ENCODE assay signal across 27 cellular contexts in genomic region chr3:191373327-191373726, GRCh38. TPM values are rescaled to one million over a fixed set of nuclear protein-coding genes. Genes with fewer than 3 reads are reported as not detected.
DNase-seq lines count a peak whose midpoint lies in the region; ATAC-seq and TF ChIP-seq lines count a peak whose summit lies in the region.
"Had no signal": no experiment of that assay in that cellular context is flagged by ENCODE, and none has a peak within 500 bp of the region (broad histone marks: within the 10 kb centered on the region; RNA-seq: fewer than 3 reads in every experiment).

No MANE protein-coding gene starts in this region.

- no peaks in the 10 kb centered on the region for H4K20me1 ChIP-seq in IMR-90 (ENCODE audit: insufficient read depth, low read length)

- H3K9me3 ChIP-seq in IMR-90 (ENCODE audit: control insufficient read depth, insufficient read depth, low read length), result no peaks in the 10 kb centered on the region
- H3K9me3 ChIP-seq in tibial artery, result no peaks in the 10 kb centered on the region
- H3K9me3 ChIP-seq: SJCRH30 had no signal

- H2BK15ac ChIP-seq in IMR-90 (ENCODE audit: low read depth, low read length), result no peak overlapping the region

- H4K91ac ChIP-seq in IMR-90 (ENCODE audit: insufficient read depth, low read depth, low read length), result no peak overlapping the region

- H3K9me1 ChIP-seq in IMR-90 (ENCODE audit: insufficient read depth, low read length), result peaks cover 5% of the 10 kb centered on the region

- no peak overlapping the region for H3K18ac ChIP-seq in IMR-90 (ENCODE audit: low read depth, low read length)

- TF ChIP-seq CTCF in IMR-90 (conservative IDR thresholded peaks at IDR 0.05; ENCODE audit: low read depth, low read length) (no peak), choroid plexus epithelial cell (conservative IDR thresholded peaks at IDR 0.05; ENCODE audit: low read depth, low read length) (no peak), dorsolateral prefrontal cortex (IDR thresholded peaks at IDR 0.05 in 54 of 56, conservative IDR thresholded peaks at IDR 0.05 in 2 of 56; ENCODE audit: low read depth in 1 of 56, partially characterized antibody in 56 of 56) (no peak), tibial artery (IDR thresholded peaks at IDR 0.05) (no peak)

- no peak overlapping the region for H3K14ac ChIP-seq in IMR-90 (replicated peaks; ENCODE audit: low read depth, low read length)

- no peak overlapping the region for H2AFZ ChIP-seq in IMR-90 (replicated peaks; ENCODE audit: low read length, poor library complexity)

- H3K4me1 ChIP-seq in IMR-90 (ENCODE audit: control insufficient read depth, insufficient read depth, low read length) (peaks cover 9% of the 10 kb centered on the region), tibial artery (peaks cover 0 to 27% (median 15%) of the 10 kb centered on the region in 4 donors)

- H2BK20ac ChIP-seq in IMR-90 (ENCODE audit: low read depth, low read length), result no peak overlapping the region

- H2AK9ac ChIP-seq in IMR-90 (replicated peaks; ENCODE audit: low read depth, low read length, poor library complexity), result no peak overlapping the region

- no peak for TF ChIP-seq POLR2A in IMR-90 (IDR thresholded peaks at IDR 0.05; ENCODE audit: low read depth, low read length)

- H3K4me3 ChIP-seq in IMR-90 (ENCODE audit: insufficient read depth, low read depth, low read length) (no peak overlapping the region), choroid plexus epithelial cell (ENCODE audit: low read depth, low read length) (no peak overlapping the region), dorsolateral prefrontal cortex (no peak overlapping the region), tibial artery (no peak overlapping the region)
- H3K4me3 ChIP-seq: SJCRH30 had no signal

- H3K56ac ChIP-seq in IMR-90 (ENCODE audit: extremely low read depth, insufficient read depth, low read length), result no peak overlapping the region

- H2BK120ac ChIP-seq in IMR-90 (ENCODE audit: low read depth, low read length), result no peak overlapping the region

- H4K5ac ChIP-seq in IMR-90 (ENCODE audit: low read depth, low read length), result no peak overlapping the region

- intact Hi-C loops in IMR-90 (cut with micrococcal nuclease), result no loop called here
- intact Hi-C loops in dorsolateral prefrontal cortex (cut with DNase I), result no loop called here
- intact Hi-C loops in tibial artery (cut with DNase I; ENCODE audit: low total_unique reads), result no loop called here

- POLR2A ChIA-PET in IMR-90 (lab: Charles Lee; ENCODE audit: unreplicated experiment), result no interaction called here

- dilution Hi-C loops in IMR-90 (cut with HindIII; ENCODE audit: low sequenced_read_pairs, unreplicated experiment), result no loop called here

- CTCF ChIA-PET in IMR-90 (lab: Yijun Ruan, JAX), result no interaction called here

- no peak overlapping the region for H2AK5ac ChIP-seq in IMR-90 (ENCODE audit: low read depth, low read length)

- no peak overlapping the region for H3K4me2 ChIP-seq in IMR-90 (ENCODE audit: low read depth, low read length)

- no peak for ATAC-seq in IMR-90 (ENCODE audit: low read depth)
- ATAC-seq: CD8-positive, alpha-beta T cell; Panc1 had no signal

- H3K23ac ChIP-seq in IMR-90 (ENCODE audit: low read depth, low read length), result no peak overlapping the region

- DNase-seq in EH (ENCODE audit: low read depth), result peak; percentile 34
- DNase-seq in IMR-90, result peak; percentile 46
- DNase-seq in choroid plexus epithelial cell (ENCODE audit: low read depth), result peak; percentile 48
- peak; percentile 75 for DNase-seq in iris pigment epithelial cell (ENCODE audit: low read depth)
- no peak for DNase-seq in dorsolateral prefrontal cortex
- DNase-seq in tibial artery, result no peak
- DNase-seq in NCI-H1105 (lab: John Stamatoyannopoulos, UW), result no peak
- no peak for DNase-seq in HUDEP-2 (lab: John Stamatoyannopoulos, UW; ENCODE audit: unreplicated experiment in 76 of 76)
- DNase-seq: 8988T; AML-193; C1 segment of cervical spinal cord; CD8-positive, alpha-beta T cell; DND-41; GDM1; H7; HFFc6; KG1; NCI-H1694; NCI-H2081; NCI-H2171; NCI-H345; NCI-H524; NCI-H774; NK-92 treated with Interleukin-12 subunit alpha and Interleukin-12 subunit beta, amount 100 ng/mL, for 24 hours; SJCRH30 had no signal

- in situ Hi-C loops in IMR-90 (cut with MboI; ENCODE audit: low sequenced_read_pairs), result loop anchor here (10.0 kb wide), 1 partner anchor 129 kb away; no protein-coding TSS in a partner anchor

- H3K27me3 ChIP-seq in IMR-90 (ENCODE audit: control insufficient read depth, insufficient read depth, low read length), result no peaks in the 10 kb centered on the region
- H3K27me3 ChIP-seq in dorsolateral prefrontal cortex, result no peaks in the 10 kb centered on the region
- no peaks in the 10 kb centered on the region for H3K27me3 ChIP-seq in tibial artery
- H3K27me3 ChIP-seq: SJCRH30 had no signal

- H2BK5ac ChIP-seq in IMR-90 (ENCODE audit: low read depth, low read length, poor library complexity, severe bottlenecking), result no peak overlapping the region

- H3K9ac ChIP-seq in IMR-90 (ENCODE audit: low read depth, low read length), result no peak overlapping the region

- BruUV-seq in IMR-90 (replicated peaks; lab: Mats Ljungman, UMichigan), result no TSS peak

- no peak for TF ChIP-seq RAD21 in IMR-90 (IDR thresholded peaks at IDR 0.05; ENCODE audit: low read length)

- no peak overlapping the region for H3K27ac ChIP-seq in IMR-90 (ENCODE audit: insufficient read depth, low read length)
- no peak overlapping the region for H3K27ac ChIP-seq in dorsolateral prefrontal cortex
- H3K27ac ChIP-seq in tibial artery, result no peak overlapping the region
- H3K27ac ChIP-seq: HL-60, SJCRH30 had no signal

- H3K4ac ChIP-seq in IMR-90 (ENCODE audit: low read depth, low read length), result no peak overlapping the region

- H3K79me1 ChIP-seq in IMR-90 (ENCODE audit: low read depth in 1 of 2, low read length in 2 of 2), result peaks cover 9 to 47% of the 10 kb centered on the region in 2 experiments

- peaks cover 14% of the 10 kb centered on the region for H3K36me3 ChIP-seq in IMR-90 (ENCODE audit: control insufficient read depth, insufficient read depth, low read length)
- H3K36me3 ChIP-seq in tibial artery, result peaks cover 28 to 30% (median 29%) of the 10 kb centered on the region in 3 donors
- H3K36me3 ChIP-seq: SJCRH30 had no signal

- no CpG with 5 or more reads among the region's 4 CpGs for WGBS in IMR-90 (ENCODE audit: extremely low coverage in 2 of 2, insufficient read length in 1 of 2), 2 experiments

- no peak overlapping the region for H4K8ac ChIP-seq in IMR-90 (ENCODE audit: low read depth in 2 of 2, low read length in 2 of 2)

TF ChIP-seq in IMR-90, 13 proteins besides CTCF, POLR2A, EP300 and RAD21:
- no peak for TF ChIP-seq MAFK (IDR thresholded peaks at IDR 0.05; ENCODE audit: low read depth, low read length)
- peak; percentile 52; the same call in 1 of the 2 replicates for TF ChIP-seq CEBPB (IDR thresholded peaks at IDR 0.05; ENCODE audit: low read depth, low read length)
TF ChIP-seq in IMR-90: peak in this region for 1.

RNA-seq across cellular contexts. Expression of gene UTS2B, which starts 43.0 kb away (rescaled TPM):
- total RNA-seq in IMR-90 (2012; rRNA removed) (0.72 and 0.83 TPM in 2 replicates), dorsolateral prefrontal cortex (1 to 10 TPM in 17 of 120 experiments, under 1 TPM in 58, not detected in 45; 0.19 to 2.7 (median 0.69) TPM)
- 0.56 and 0.79 TPM in 2 replicates for polyA plus RNA-seq in IMR-90 (2012; rRNA removed)
- polyA plus RNA-seq in IMR-90 (2012; cell fraction: cytosol; rRNA removed), result 0.24 TPM in 2 replicates
- 0.16 and 1.5 TPM in 2 replicates for polyA plus RNA-seq in IMR-90 (2012; cell fraction: nucleus; rRNA removed; ENCODE audit: low replicate concordance)
- total RNA-seq: CD8-positive, alpha-beta T cell; SJCRH30 had no signal

RNA-seq across cellular contexts. Expression of gene CCDC50, which starts 44.1 kb away (rescaled TPM):
- total RNA-seq in IMR-90 (2012; rRNA removed) (63.1 and 110 TPM in 2 replicates), dorsolateral prefrontal cortex (10 to 100 TPM; 25.4 to 59.5 (median 35.4) TPM)
- polyA plus RNA-seq in IMR-90 (2012; rRNA removed), result 57.7 and 59.0 TPM in 2 replicates
- polyA plus RNA-seq in IMR-90 (2012; cell fraction: cytosol; rRNA removed), result 37.1 and 54.2 TPM in 2 replicates
- 25.1 and 52.9 TPM in 2 replicates for polyA plus RNA-seq in IMR-90 (2012; cell fraction: nucleus; rRNA removed; ENCODE audit: low replicate concordance)

Comparison
In these comparisons a context has a peak if more than half of its experiments do, and no peak if none do; other contexts are left out.
1. DNase-seq: peak in EH (single experiment), IMR-90 (single experiment), choroid plexus epithelial cell (single experiment) and iris pigment epithelial cell (single experiment); none in dorsolateral prefrontal cortex (0 of 10), tibial artery (0 of 2), NCI-H1105 (single experiment) and HUDEP-2 (0 of 76).